17 cellular contexts compared by ENCODE assay signal in the genomic region with DNA sequence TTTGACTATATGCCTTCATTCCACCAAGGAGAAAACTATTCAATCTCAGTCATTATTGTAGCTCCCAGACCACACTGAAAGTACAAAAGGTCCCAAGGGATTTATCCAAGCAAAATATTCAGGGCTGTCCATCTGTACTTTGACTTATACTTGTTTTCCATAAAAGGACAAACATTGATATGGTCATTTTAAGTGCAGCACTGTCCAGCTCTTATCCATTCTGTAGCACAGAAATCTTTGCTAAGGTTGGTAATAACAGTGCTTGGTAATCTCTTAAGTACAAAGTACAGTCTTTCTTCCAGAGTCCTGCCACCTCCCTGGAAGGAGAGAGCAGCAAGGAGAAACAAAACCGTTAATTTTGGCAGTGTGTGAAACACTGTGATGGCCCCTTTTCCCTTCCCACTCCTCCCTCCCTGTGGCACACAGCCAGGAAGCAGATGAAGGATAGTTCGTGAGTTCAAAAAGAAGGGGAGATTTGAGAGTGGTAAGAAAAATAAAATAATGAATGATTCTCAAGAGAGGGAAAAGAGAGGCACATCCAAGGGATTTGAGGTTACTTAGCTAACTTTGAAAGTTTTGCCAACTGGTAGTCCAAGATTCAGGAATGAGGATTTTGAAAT. TPM values are rescaled to one million over a fixed set of nuclear protein-coding genes. Genes with fewer than 3 reads are reported as not detected.
A peak's percentile ranks its signal among the peaks of the same experiment; 100 is the strongest.
DNase-seq lines count a peak whose midpoint lies in the region; ATAC-seq, FAIRE-seq and TF ChIP-seq lines count a peak whose summit lies in the region.
"Had no signal": no experiment of that assay in that cellular context is flagged by ENCODE, and none has a peak within 500 bp of the region (broad histone marks: within the 10 kb centered on the region; RNA-seq: fewer than 3 reads in every experiment).

No MANE protein-coding gene starts in this region.

- H3K79me2 ChIP-seq in ACC112 (ENCODE audit: control insufficient read depth, insufficient read depth, low read length, unreplicated experiment), result no peaks in the 10 kb centered on the region

- H3K27ac ChIP-seq in ACC112 (ENCODE audit: low read depth, low read length) (peak overlapping the region; percentile 88), right cardiac atrium (ENCODE audit: low read length) (peak overlapping the region; percentile 71), pancreas (peak overlapping the region in 2 of 4 donors; percentile 62 to 69), testis (no peak overlapping the region)
- H3K27ac ChIP-seq: RWPE1, vagina, VCaP had no signal

- TF ChIP-seq CTCF in brain (conservative IDR thresholded peaks at IDR 0.05), result no peak
- TF ChIP-seq CTCF in pancreas (IDR thresholded peaks at IDR 0.05), result no peak
- no peak for TF ChIP-seq CTCF in testis (IDR thresholded peaks at IDR 0.05)

- H2AFZ ChIP-seq in ACC112 (ENCODE audit: low read length, unreplicated experiment), result peak overlapping the region; percentile 43

- peaks cover 23% of the 10 kb centered on the region for H3K4me1 Mint-ChIP-seq in brain
- H3K4me1 Mint-ChIP-seq: activated CD4-positive, alpha-beta memory T cell treated with anti-CD3 and anti-CD28 coated beads, Interleukin-2, amount 10 ng/mL, durations not matched to agents 7 days and 5 days; activated naive CD8-positive, alpha-beta T cell treated with anti-CD3 and anti-CD28 coated beads, Interleukin-2, amount 50 U/mL, for 24 hours had no signal

- no peaks in the 10 kb centered on the region for H3K27me3 ChIP-seq in ACC112 (ENCODE audit: insufficient read depth, low read length)
- no peaks in the 10 kb centered on the region for H3K27me3 ChIP-seq in right cardiac atrium (ENCODE audit: control insufficient read depth, insufficient read depth)
- H3K27me3 ChIP-seq in pancreas, result no peaks in the 10 kb centered on the region
- H3K27me3 ChIP-seq in testis, result no peaks in the 10 kb centered on the region
- H3K27me3 ChIP-seq: vagina had no signal

- intact Hi-C loops in right cardiac atrium (cut with DNase I), result no loop called here
- intact Hi-C loops in pancreas (cut with DNase I), result no loop called here
- intact Hi-C loops in testis (cut with DNase I; ENCODE audit: low total_unique reads), result no loop called here

- H3K4me1 ChIP-seq in ACC112 (ENCODE audit: control insufficient read depth, insufficient read depth, low read length, unreplicated experiment) (peaks cover 64% of the 10 kb centered on the region), right cardiac atrium (ENCODE audit: control insufficient read depth, insufficient read depth, low read length) (peaks cover 2% of the 10 kb centered on the region), pancreas (peaks cover 6 to 82% (median 36%) of the 10 kb centered on the region in 3 donors), testis (no peaks in the 10 kb centered on the region)

- H3K27ac Mint-ChIP-seq in brain, result peak overlapping the region in 3 of 5 experiments; percentile 3 to 90 (median 21)
- H3K27ac Mint-ChIP-seq in activated naive CD4-positive, alpha-beta T cell treated with anti-CD3 and anti-CD28 coated beads, Interleukin-2, amount 50 U/mL, for 72 hours, result no peak overlapping the region
- H3K27ac Mint-ChIP-seq: activated CD4-positive, alpha-beta memory T cell treated with anti-CD3 and anti-CD28 coated beads, Interleukin-2, amount 10 ng/mL, durations not matched to agents 7 days and 5 days; activated naive CD8-positive, alpha-beta T cell treated with anti-CD3 and anti-CD28 coated beads, Interleukin-2, amount 50 U/mL, for 24 hours; CD8-positive, alpha-beta T cell; stimulated activated naive CD8-positive, alpha-beta T cell treated with anti-CD3 and anti-CD28 coated beads, Interleukin-15, Interleukin-2, amounts not matched to agents 100 ng/mL and 50 ng/mL, for 24 hours had no signal

- no peak overlapping the region for H3K4me3 Mint-ChIP-seq in brain
- H3K4me3 Mint-ChIP-seq: activated CD4-positive, alpha-beta memory T cell treated with anti-CD3 and anti-CD28 coated beads, Interleukin-2, amount 10 ng/mL, durations not matched to agents 7 days and 5 days; activated naive CD8-positive, alpha-beta T cell treated with anti-CD3 and anti-CD28 coated beads, Interleukin-2, amount 50 U/mL, for 24 hours; CD8-positive, alpha-beta T cell; stimulated activated naive CD8-positive, alpha-beta T cell treated with anti-CD3 and anti-CD28 coated beads, Interleukin-15, Interleukin-2, amounts not matched to agents 100 ng/mL and 50 ng/mL, for 24 hours had no signal

- peak; percentile 53 to 75 (median 54) for DNase-seq in right cardiac atrium
- peak in 1 of 6 donors; percentile 19 for DNase-seq in pancreas
- no peak for DNase-seq in activated CD4-positive, alpha-beta T cell treated with anti-CD3 and anti-CD28 coated beads for 48 hours
- no peak for DNase-seq in activated naive CD4-positive, alpha-beta T cell treated with anti-CD3 and anti-CD28 coated beads, Interleukin-2, amount 50 U/mL, for 72 hours (ENCODE audit: low spot score in 2 of 2)
- DNase-seq in testis, result no peak
- DNase-seq: activated CD4-positive, alpha-beta memory T cell treated with anti-CD3 and anti-CD28 coated beads, Interleukin-2, amount 10 ng/mL, durations not matched to agents 7 days and 5 days; activated naive CD8-positive, alpha-beta T cell treated with anti-CD3 and anti-CD28 coated beads, Interleukin-2, amount 50 U/mL, for 24 hours; CD8-positive, alpha-beta T cell; EL; NCI-H1048 had no signal

- no peak for TF ChIP-seq POLR2A in testis (IDR thresholded peaks at IDR 0.05)

- peaks cover 0 to 2% (median 0%) of the 10 kb centered on the region in 5 experiments for H3K9me3 Mint-ChIP-seq in brain
- no peaks in the 10 kb centered on the region for H3K9me3 Mint-ChIP-seq in activated naive CD4-positive, alpha-beta T cell treated with anti-CD3 and anti-CD28 coated beads, Interleukin-2, amount 50 U/mL, for 72 hours
- H3K9me3 Mint-ChIP-seq: activated CD4-positive, alpha-beta memory T cell treated with anti-CD3 and anti-CD28 coated beads, Interleukin-2, amount 10 ng/mL, durations not matched to agents 7 days and 5 days; activated naive CD8-positive, alpha-beta T cell treated with anti-CD3 and anti-CD28 coated beads, Interleukin-2, amount 50 U/mL, for 24 hours; CD8-positive, alpha-beta T cell; stimulated activated naive CD8-positive, alpha-beta T cell treated with anti-CD3 and anti-CD28 coated beads, Interleukin-15, Interleukin-2, amounts not matched to agents 100 ng/mL and 50 ng/mL, for 24 hours had no signal

- H3K36me3 Mint-ChIP-seq in brain, result no peaks in the 10 kb centered on the region
- H3K36me3 Mint-ChIP-seq in activated naive CD4-positive, alpha-beta T cell treated with anti-CD3 and anti-CD28 coated beads, Interleukin-2, amount 50 U/mL, for 72 hours, result no peaks in the 10 kb centered on the region
- H3K36me3 Mint-ChIP-seq: CD8-positive, alpha-beta T cell had no signal

- H3K27me3 Mint-ChIP-seq in brain, result peaks cover 3% of the 10 kb centered on the region

- no peaks in the 10 kb centered on the region for H3K36me3 ChIP-seq in ACC112 (ENCODE audit: insufficient read depth, low read length)
- H3K36me3 ChIP-seq in pancreas, result no peaks in the 10 kb centered on the region
- H3K36me3 ChIP-seq in testis (ENCODE audit: low read depth, missing control alignments), result no peaks in the 10 kb centered on the region
- H3K36me3 ChIP-seq: vagina had no signal

- no peak for FAIRE-seq in pancreas (lab: Jason Lieb, UNC)

- no peaks in the 10 kb centered on the region for H3K9me3 ChIP-seq in right cardiac atrium (ENCODE audit: control insufficient read depth, low read length)
- no peaks in the 10 kb centered on the region for H3K9me3 ChIP-seq in pancreas
- no peaks in the 10 kb centered on the region for H3K9me3 ChIP-seq in testis
- H3K9me3 ChIP-seq: vagina had no signal

- WGBS in right cardiac atrium, result 14% methylated on average over 2 of the region's 2 CpGs
- WGBS in pancreas, 2 donors, result 7 to 15% methylated on average over 2 of the region's 2 CpGs
- WGBS in testis, 2 donors, result 10 to 15% methylated on average over 2 of the region's 2 CpGs

- peak; percentile 34 to 59 for ATAC-seq in right cardiac atrium
- ATAC-seq in pancreas, result peak in 3 of 4 donors; percentile 8 to 51 (median 28)
- no peak for ATAC-seq in GM21576 (IDR thresholded peaks at IDR 0.05; ENCODE audit: unreplicated experiment)
- ATAC-seq in activated naive CD4-positive, alpha-beta T cell treated with anti-CD3 and anti-CD28 coated beads, Interleukin-2, amount 50 U/mL, for 72 hours, result no peak
- ATAC-seq: activated naive CD8-positive, alpha-beta T cell treated with anti-CD3 and anti-CD28 coated beads, Interleukin-2, amount 50 U/mL, for 24 hours; CD8-positive, alpha-beta T cell had no signal

- H3K4me3 ChIP-seq in ACC112 (ENCODE audit: low read depth, low read length), result no peak overlapping the region
- H3K4me3 ChIP-seq in right cardiac atrium (ENCODE audit: low read length), result no peak overlapping the region
- no peak overlapping the region for H3K4me3 ChIP-seq in pancreas
- no peak overlapping the region for H3K4me3 ChIP-seq in testis
- H3K4me3 ChIP-seq: vagina had no signal

RNA-seq across cellular contexts. Expression of gene CXCL2, which starts 6.8 kb away (rescaled TPM):
- polyA plus RNA-seq in brain (ENCODE audit: insufficient read depth, low read depth, low replicate concordance) (not detected), right cardiac atrium (27.2 TPM), pancreas (100 to 1,000 TPM; 130 to 149 TPM), testis (ENCODE audit: insufficient read depth, low read depth, low replicate concordance) (5.9 TPM)
- total RNA-seq in right cardiac atrium (10 to 100 TPM in 2 of 4 donors, 1 to 10 TPM in 2; 6.2 to 19.1 (median 13.0) TPM), pancreas (10 to 100 TPM; 15.0 to 99.7 (median 44.1) TPM), testis (1 to 10 TPM; 2.6 to 4.7 TPM)
- total RNA-seq in activated naive CD4-positive, alpha-beta T cell treated with anti-CD3 and anti-CD28 coated beads, Interleukin-2, amount 50 U/mL, for 72 hours, result not detected
- total RNA-seq: activated CD4-positive, alpha-beta memory T cell treated with anti-CD3 and anti-CD28 coated beads, Interleukin-2, amount 10 ng/mL, durations not matched to agents 7 days and 5 days had no signal

RNA-seq across cellular contexts. Expression of gene MTHFD2L, which starts 52.2 kb away (rescaled TPM):
- polyA plus RNA-seq in brain (ENCODE audit: insufficient read depth, low read depth, low replicate concordance), result 5.4 TPM
- 10 to 100 TPM; 10.6 to 14.2 (median 11.9) TPM for total RNA-seq in right cardiac atrium
- 8.7 TPM for polyA plus RNA-seq in right cardiac atrium
- 1 to 10 TPM; 4.9 to 8.0 (median 6.5) TPM for total RNA-seq in pancreas
- polyA plus RNA-seq in pancreas, result 10 to 100 TPM in 1 of 2 donors, 1 to 10 TPM in 1; 6.8 to 11.4 TPM
- total RNA-seq in activated naive CD4-positive, alpha-beta T cell treated with anti-CD3 and anti-CD28 coated beads, Interleukin-2, amount 50 U/mL, for 72 hours, result 1 to 10 TPM; 7.3 to 7.6 TPM
- 10 to 100 TPM; 29.1 to 44.1 TPM for total RNA-seq in testis
- 14.8 TPM for polyA plus RNA-seq in testis (ENCODE audit: insufficient read depth, low read depth, low replicate concordance)

Comparison
In these comparisons a context has a peak if more than half of its experiments do, and no peak if none do; other contexts are left out.
1. H3K27ac ChIP-seq: peak in ACC112 (single experiment) and right cardiac atrium (single experiment); none in testis (0 of 2).
2. H3K27ac Mint-ChIP-seq: peak in brain (3 of 5); none in activated naive CD4-positive, alpha-beta T cell treated with anti-CD3 and anti-CD28 coated beads, Interleukin-2, amount 50 U/mL, for 72 hours (0 of 2).
3. ATAC-seq: peak in right cardiac atrium (2 of 2) and pancreas (3 of 4); none in GM21576 (single experiment) and activated naive CD4-positive, alpha-beta T cell treated with anti-CD3 and anti-CD28 coated beads, Interleukin-2, amount 50 U/mL, for 72 hours (0 of 2).
4. DNase-seq: peak in right cardiac atrium (3 of 3); none in activated CD4-positive, alpha-beta T cell treated with anti-CD3 and anti-CD28 coated beads for 48 hours (single experiment), activated naive CD4-positive, alpha-beta T cell treated with anti-CD3 and anti-CD28 coated beads, Interleukin-2, amount 50 U/mL, for 72 hours (0 of 2) and testis (single experiment).